Comparison of ENCODE assay signal across 8 cellular contexts in the genomic region with DNA sequence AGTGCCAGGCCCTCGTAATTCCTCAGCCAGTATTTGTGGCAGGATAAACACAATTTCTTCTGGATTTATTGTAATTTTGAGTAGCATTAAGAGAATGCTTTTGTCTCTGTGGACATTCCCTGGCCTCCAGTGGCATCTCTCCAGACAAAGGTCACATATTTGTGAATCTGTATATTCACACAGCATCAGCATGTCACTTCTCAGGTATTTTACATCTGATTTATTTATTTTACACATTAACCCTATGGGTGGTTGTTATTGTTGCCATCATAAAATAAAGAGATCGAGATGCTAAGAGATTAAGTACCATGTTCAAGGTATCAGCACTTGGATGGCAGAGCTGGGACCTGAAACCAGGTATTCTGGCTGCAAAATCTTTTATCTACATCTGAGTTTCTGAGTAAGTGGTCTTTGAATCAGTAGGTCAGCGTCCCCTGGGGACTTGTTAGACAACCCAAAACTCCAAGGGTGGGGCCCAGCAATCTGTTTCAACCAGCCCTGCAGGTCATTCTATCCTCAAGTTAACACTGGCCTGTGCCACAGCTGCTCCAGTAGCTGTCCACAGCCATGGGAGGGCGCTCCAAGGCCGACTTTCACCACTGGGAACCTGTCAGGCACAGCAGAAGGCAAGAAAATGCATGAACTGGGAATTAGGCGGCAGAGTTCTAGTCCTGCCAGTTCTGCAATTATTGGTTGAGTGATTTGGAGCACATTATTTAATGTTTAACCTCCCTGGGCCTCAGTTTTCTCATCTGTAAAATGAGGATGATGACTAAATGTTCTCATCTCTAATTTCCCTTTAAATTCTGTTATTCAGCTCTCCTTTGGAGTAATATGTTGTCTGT. TPM values are rescaled to one million over a fixed set of nuclear protein-coding genes. Genes with fewer than 3 reads are reported as not detected.
DNase-seq lines count a peak whose midpoint lies in the region; ATAC-seq and TF ChIP-seq lines count a peak whose summit lies in the region.

No MANE protein-coding gene starts in this region.

- H3K4me1 ChIP-seq in OCI-LY3 (ENCODE audit: low read length) (peaks cover 29% of the 10 kb centered on the region), neutrophil (ENCODE audit: control insufficient read depth in 1 of 2, insufficient read depth in 1 of 2, low read depth in 1 of 2, low read length in 1 of 2) (peaks cover 5 to 8% of the 10 kb centered on the region in 2 experiments), thyroid gland (no peaks in the 10 kb centered on the region)

- H3K36me3 ChIP-seq in OCI-LY3 (replicated peaks; ENCODE audit: low read depth, low read length) (no peaks in the 10 kb centered on the region), neutrophil (no peaks in the 10 kb centered on the region), thyroid gland (no peaks in the 10 kb centered on the region)

- H3K27me3 ChIP-seq in OCI-LY3 (ENCODE audit: low read depth, low read length): peaks cover 7% of the 10 kb centered on the region; the same call in 1 of the 2 replicates
- H3K27me3 ChIP-seq in neutrophil: no peaks in the 10 kb centered on the region
- no peaks in the 10 kb centered on the region for H3K27me3 ChIP-seq in thyroid gland

- H3K27ac ChIP-seq in OCI-LY3 (ENCODE audit: low read length) (no peak overlapping the region), neutrophil (no peak overlapping the region), thyroid gland (no peak overlapping the region)

- no peak for TF ChIP-seq POLR2A in thyroid gland (IDR thresholded peaks at IDR 0.05)

- no peaks in the 10 kb centered on the region for H3K79me2 ChIP-seq in OCI-LY3 (ENCODE audit: low read length)

- no peaks in the 10 kb centered on the region for H4K20me1 ChIP-seq in OCI-LY3 (ENCODE audit: insufficient read depth, low read length)

- intact Hi-C loops in thyroid gland (cut with DNase I): no loop called here

- peak overlapping the region; percentile 77 for H3K4me2 ChIP-seq in OCI-LY3 (ENCODE audit: low read length)

- H3K9me3 ChIP-seq in OCI-LY3 (ENCODE audit: insufficient read depth, low read length) (no peaks in the 10 kb centered on the region), neutrophil (peaks cover under 1% of the 10 kb centered on the region), thyroid gland (no peaks in the 10 kb centered on the region)

- ATAC-seq in GM19395 (IDR thresholded peaks at IDR 0.05; ENCODE audit: unreplicated experiment): no peak

- TF ChIP-seq CTCF in OCI-LY3 (IDR thresholded peaks at IDR 0.05; ENCODE audit: low read depth, low read length) (peak; percentile 94), neutrophil (IDR thresholded peaks at IDR 0.05) (peak; percentile 67), thyroid gland (IDR thresholded peaks at IDR 0.05) (peak in 4 of 6 experiments; percentile 46 to 61 (median 52))

- no peak overlapping the region; the same call in 1 of the 2 replicates for H2AFZ ChIP-seq in OCI-LY3 (ENCODE audit: low read depth, low read length)

- H3K9ac ChIP-seq in OCI-LY3 (ENCODE audit: low read length): peak overlapping the region; percentile 46; the same call in 1 of the 2 replicates

- 46 to 57% methylated on average over 6 of the region's 6 CpGs for WGBS in thyroid gland, 2 donors

- H3K4me3 ChIP-seq in OCI-LY3 (ENCODE audit: low read length) (peak overlapping the region; percentile 74), neutrophil (ENCODE audit: low read depth in 1 of 2, low read length in 1 of 2) (no peak overlapping the region), thyroid gland (replicated peaks in 1 of 3) (no peak overlapping the region)

- DNase-seq in CMK (ENCODE audit: low read depth) (peak; percentile 44), HS-27A (ENCODE audit: low read depth) (peak; percentile 53), activated T-cell treated with anti-CD3 and anti-CD28 coated beads for 24 hours (ENCODE audit: low read depth) (peak; percentile 63), fibroblast of gingiva (ENCODE audit: low read depth) (peak; percentile 66), thyroid gland (peak; percentile 50 to 55)

RNA-seq across cellular contexts. Expression of gene MRPL33, which starts 17.6 kb away (rescaled TPM):
- 100 to 1,000 TPM in 3 of 4 donors, 10 to 100 TPM in 1; 70.2 to 166 (median 130) TPM for total RNA-seq in thyroid gland
